ENCODE assay signal across 1 cellular context in the genomic region with DNA sequence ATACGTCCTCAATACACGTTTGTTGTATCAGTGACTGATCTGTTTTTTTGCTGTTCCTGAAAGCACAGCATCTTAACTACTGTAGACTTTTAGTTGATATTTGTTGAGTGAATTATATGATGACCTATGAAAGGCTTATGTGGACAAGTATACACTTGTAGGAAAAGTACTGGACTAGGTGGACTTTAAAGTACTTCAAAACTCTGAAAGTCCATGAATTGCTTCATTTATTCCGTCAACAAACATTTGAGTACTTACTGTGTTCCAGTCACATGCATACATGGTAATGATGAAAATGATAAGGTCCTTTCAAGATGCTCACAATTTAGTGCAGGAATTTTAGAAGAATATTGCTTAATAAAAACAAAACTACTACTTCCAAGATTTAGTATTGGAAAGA.
TF ChIP-seq lines count a peak whose summit lies in the region.

No MANE protein-coding gene starts in this region.

TF ChIP-seq in H1, 55 proteins besides CTCF, POLR2A, EP300 and RAD21:
- TF ChIP-seq SIN3A (conservative IDR thresholded peaks at IDR 0.05 in 1 of 2, IDR thresholded peaks at IDR 0.05 in 1 of 2; ENCODE audit: low read depth in 1 of 2, low read length in 2 of 2) = no peak
- no peak for TF ChIP-seq CEBPB (IDR thresholded peaks at IDR 0.05; ENCODE audit: low read depth, low read length)
- no peak for TF ChIP-seq SP2 (IDR thresholded peaks at IDR 0.05; ENCODE audit: low read length)
